8 cellular contexts compared by ENCODE assay signal in genomic region chr12:82357845-82358199, GRCh38. TPM values are rescaled to one million over a fixed set of nuclear protein-coding genes. Genes with fewer than 3 reads are reported as not detected.
DNase-seq lines count a peak whose midpoint lies in the region; ATAC-seq and TF ChIP-seq lines count a peak whose summit lies in the region.

No MANE protein-coding gene starts in this region.

- intact Hi-C loops in activated CD4-positive, alpha-beta T cell treated with anti-CD3 and anti-CD28 coated beads for 36 hours (cut with DNase I, micrococcal nuclease) = loop anchor here (1.0 to 2.0 kb wide), 4 partner anchors 328 to 714 kb away; partner anchors contain the start of gene TMTC2 (in 2 of the 2)
- intact Hi-C loops in activated T-helper 2 cell treated with anti-CD3 and anti-CD28 coated beads, Interferon-gamma antibody, Interleukin-2, Interleukin-4, amounts not matched to agents 10 μg/mL and 5 μg/mL and 100 μg/mL, durations not matched to agents 14 hours and 24 hours and 36 hours (cut with micrococcal nuclease) = loop anchor here (1.0 kb wide), 2 partner anchors 328 to 714 kb away; partner anchors contain the start of gene TMTC2

- ATAC-seq in activated CD4-positive, alpha-beta T cell treated with anti-CD3 and anti-CD28 coated beads for 36 hours = no peak
- no peak for ATAC-seq in HG03521 (IDR thresholded peaks at IDR 0.05; ENCODE audit: unreplicated experiment)

- H3K4me1 Mint-ChIP-seq in activated CD4-positive, alpha-beta T cell treated with anti-CD3 and anti-CD28 coated beads for 36 hours = peaks cover 44% of the 10 kb centered on the region
- H3K4me1 Mint-ChIP-seq in activated T-helper 2 cell treated with anti-CD3 and anti-CD28 coated beads, Interferon-gamma antibody, Interleukin-2, Interleukin-4, amounts not matched to agents 10 μg/mL and 5 μg/mL and 100 μg/mL, durations not matched to agents 14 hours and 24 hours and 36 hours (ENCODE audit: low read depth) = peaks cover 28% of the 10 kb centered on the region

- H3K36me3 Mint-ChIP-seq in activated CD4-positive, alpha-beta T cell treated with anti-CD3 and anti-CD28 coated beads for 36 hours (ENCODE audit: low read depth) = peaks cover 51% of the 10 kb centered on the region
- H3K36me3 Mint-ChIP-seq in activated T-helper 2 cell treated with anti-CD3 and anti-CD28 coated beads, Interferon-gamma antibody, Interleukin-2, Interleukin-4, amounts not matched to agents 10 μg/mL and 5 μg/mL and 100 μg/mL, durations not matched to agents 14 hours and 24 hours and 36 hours (ENCODE audit: low read depth) = peaks cover 56% of the 10 kb centered on the region

- CTCF ChIA-PET in activated CD4-positive, alpha-beta T cell treated with anti-CD3 and anti-CD28 coated beads for 36 hours (lab: Charles Lee) = interaction anchor here (0.6 to 1.3 kb wide), 12 partner anchors 8 to 640 kb away, joined by 3 to 6 read pairs (median 3); partner anchors contain the start of gene TMTC2

- DNase-seq in activated CD4-positive, alpha-beta T cell treated with anti-CD3 and anti-CD28 coated beads for 36 hours = no peak
- no peak for DNase-seq in activated CD4-positive, alpha-beta T cell treated with anti-CD3 and anti-CD28 coated beads for 48 hours
- DNase-seq in activated T-helper 2 cell treated with anti-CD3 and anti-CD28 coated beads, Interferon-gamma antibody, Interleukin-2, Interleukin-4, amounts not matched to agents 10 μg/mL and 5 μg/mL and 100 μg/mL, durations not matched to agents 14 hours and 24 hours and 36 hours (ENCODE audit: low spot score) = no peak
- DNase-seq in iris pigment epithelial cell (ENCODE audit: low read depth) (peak; percentile 6), suprapubic skin (ENCODE audit: low spot score in 2 of 2) (no peak), SK-N-DZ (ENCODE audit: low spot score) (no peak), GM20000 (ENCODE audit: low spot score) (no peak)

- POLR2A ChIA-PET in activated CD4-positive, alpha-beta T cell treated with anti-CD3 and anti-CD28 coated beads for 36 hours (lab: Charles Lee) = no interaction called here

- 0% methylated on average over 10 of the region's 10 CpGs for WGBS in suprapubic skin

- TF ChIP-seq EP300 in suprapubic skin (IDR thresholded peaks at IDR 0.05) = no peak

- H3K4me3 ChIP-seq in suprapubic skin = peak overlapping the region; percentile 87

- no peaks in the 10 kb centered on the region for H3K27me3 ChIP-seq in suprapubic skin

- H3K4me1 ChIP-seq in suprapubic skin = peaks cover 34% of the 10 kb centered on the region

- TF ChIP-seq CTCF in suprapubic skin (IDR thresholded peaks at IDR 0.05) = no peak
- TF ChIP-seq CTCF in GM20000 (IDR thresholded peaks at IDR 0.05; ENCODE audit: extremely low read depth, missing control alignments) = no peak

- no peak for TF ChIP-seq POLR2A in suprapubic skin (IDR thresholded peaks at IDR 0.05)

- H3K4me3 Mint-ChIP-seq in activated CD4-positive, alpha-beta T cell treated with anti-CD3 and anti-CD28 coated beads for 36 hours = peak overlapping the region; percentile 98
- peak overlapping the region; percentile 99 for H3K4me3 Mint-ChIP-seq in activated T-helper 2 cell treated with anti-CD3 and anti-CD28 coated beads, Interferon-gamma antibody, Interleukin-2, Interleukin-4, amounts not matched to agents 10 μg/mL and 5 μg/mL and 100 μg/mL, durations not matched to agents 14 hours and 24 hours and 36 hours (ENCODE audit: low read depth)

- H3K27me3 Mint-ChIP-seq in activated CD4-positive, alpha-beta T cell treated with anti-CD3 and anti-CD28 coated beads for 36 hours = no peaks in the 10 kb centered on the region
- no peaks in the 10 kb centered on the region for H3K27me3 Mint-ChIP-seq in activated T-helper 2 cell treated with anti-CD3 and anti-CD28 coated beads, Interferon-gamma antibody, Interleukin-2, Interleukin-4, amounts not matched to agents 10 μg/mL and 5 μg/mL and 100 μg/mL, durations not matched to agents 14 hours and 24 hours and 36 hours (ENCODE audit: low read depth)

- peaks cover 16% of the 10 kb centered on the region for H3K36me3 ChIP-seq in suprapubic skin

- H3K27ac ChIP-seq in suprapubic skin = peak overlapping the region; percentile 96

- H3K27ac Mint-ChIP-seq in activated CD4-positive, alpha-beta T cell treated with anti-CD3 and anti-CD28 coated beads for 36 hours = peak overlapping the region; percentile 99
- peak overlapping the region; percentile 100 for H3K27ac Mint-ChIP-seq in activated T-helper 2 cell treated with anti-CD3 and anti-CD28 coated beads, Interferon-gamma antibody, Interleukin-2, Interleukin-4, amounts not matched to agents 10 μg/mL and 5 μg/mL and 100 μg/mL, durations not matched to agents 14 hours and 24 hours and 36 hours

- H3K9me3 ChIP-seq in suprapubic skin = no peaks in the 10 kb centered on the region

- peaks cover 3% of the 10 kb centered on the region for H3K9me3 Mint-ChIP-seq in activated CD4-positive, alpha-beta T cell treated with anti-CD3 and anti-CD28 coated beads for 36 hours (ENCODE audit: low read depth)
- peaks cover 5% of the 10 kb centered on the region for H3K9me3 Mint-ChIP-seq in activated T-helper 2 cell treated with anti-CD3 and anti-CD28 coated beads, Interferon-gamma antibody, Interleukin-2, Interleukin-4, amounts not matched to agents 10 μg/mL and 5 μg/mL and 100 μg/mL, durations not matched to agents 14 hours and 24 hours and 36 hours

RNA-seq across cellular contexts. Expression of gene CCDC59, which starts 0.4 kb away (rescaled TPM):
- total RNA-seq in activated CD4-positive, alpha-beta T cell treated with anti-CD3 and anti-CD28 coated beads for 36 hours = 100 to 1,000 TPM; 104 to 137 TPM
- 84.1 and 84.5 TPM in 2 replicates for total RNA-seq in activated T-helper 2 cell treated with anti-CD3 and anti-CD28 coated beads, Interferon-gamma antibody, Interleukin-2, Interleukin-4, amounts not matched to agents 10 μg/mL and 5 μg/mL and 100 μg/mL, durations not matched to agents 14 hours and 24 hours and 36 hours
- 10 to 100 TPM; 46.9 to 99.6 (median 84.3) TPM for total RNA-seq in suprapubic skin
- polyA plus RNA-seq in SK-N-DZ (2014; cell fraction: cytosol; rRNA removed) = 87.8 and 101 TPM in 2 replicates
- polyA plus RNA-seq in SK-N-DZ (2014; cell fraction: nucleus; rRNA removed) = 77.0 and 80.1 TPM in 2 replicates

RNA-seq across cellular contexts. Expression of gene METTL25, which starts 0.5 kb away (rescaled TPM):
- total RNA-seq in activated CD4-positive, alpha-beta T cell treated with anti-CD3 and anti-CD28 coated beads for 36 hours = 1 to 10 TPM; 5.0 to 5.3 TPM
- 6.9 and 7.3 TPM in 2 replicates for total RNA-seq in activated T-helper 2 cell treated with anti-CD3 and anti-CD28 coated beads, Interferon-gamma antibody, Interleukin-2, Interleukin-4, amounts not matched to agents 10 μg/mL and 5 μg/mL and 100 μg/mL, durations not matched to agents 14 hours and 24 hours and 36 hours
- 10 to 100 TPM; 10.2 to 13.0 (median 11.6) TPM for total RNA-seq in suprapubic skin
- polyA plus RNA-seq in SK-N-DZ (2014; cell fraction: cytosol; rRNA removed) = 3.0 and 3.3 TPM in 2 replicates
- polyA plus RNA-seq in SK-N-DZ (2014; cell fraction: nucleus; rRNA removed) = 3.7 and 4.0 TPM in 2 replicates
